ENCODE assay signal across 18 cellular contexts in genomic region chr17:69913241-69914015, GRCh38.
DNase-seq lines count a peak whose midpoint lies in the region; ATAC-seq and TF ChIP-seq lines count a peak whose summit lies in the region.
"Had no signal": no experiment of that assay in that cellular context is flagged by ENCODE, and none has a peak within 500 bp of the region (broad histone marks: within the 10 kb centered on the region; RNA-seq: fewer than 3 reads in every experiment).

No MANE protein-coding gene starts in this region.

- no peak for TF ChIP-seq POLR2A in adrenal gland (IDR thresholded peaks at IDR 0.05)

- no peak overlapping the region for H3K27ac Mint-ChIP-seq in stimulated activated effector memory CD8-positive, alpha-beta T cell treated with anti-CD3 and anti-CD28 coated beads, Interleukin-12 subunit alpha, Interleukin-12 subunit beta, amount 100 ng/mL, for 72 hours
- H3K27ac Mint-ChIP-seq: activated naive CD4-positive, alpha-beta T cell treated with anti-CD3 and anti-CD28 coated beads, Interleukin-2, amount 50 U/mL, for 72 hours; B cell; stimulated activated naive CD8-positive, alpha-beta T cell treated with anti-CD3 and anti-CD28 coated beads, Interleukin-15, Interleukin-2, amounts not matched to agents 100 ng/mL and 50 ng/mL, for 24 hours had no signal

- H3K4me1 ChIP-seq in adrenal gland (replicated peaks in 1 of 2) = no peaks in the 10 kb centered on the region
- H3K4me1 ChIP-seq: spleen had no signal

- no peaks in the 10 kb centered on the region for H3K9me3 Mint-ChIP-seq in stimulated activated effector memory CD8-positive, alpha-beta T cell treated with anti-CD3 and anti-CD28 coated beads, Interleukin-12 subunit alpha, Interleukin-12 subunit beta, amount 100 ng/mL, for 72 hours
- H3K9me3 Mint-ChIP-seq: activated naive CD4-positive, alpha-beta T cell treated with anti-CD3 and anti-CD28 coated beads, Interleukin-2, amount 50 U/mL, for 72 hours; stimulated activated naive CD8-positive, alpha-beta T cell treated with anti-CD3 and anti-CD28 coated beads, Interleukin-15, Interleukin-2, amounts not matched to agents 100 ng/mL and 50 ng/mL, for 24 hours had no signal

- H3K36me3 ChIP-seq in adrenal gland (replicated peaks in 1 of 2) = no peaks in the 10 kb centered on the region
- H3K36me3 ChIP-seq: spleen had no signal

- intact Hi-C loops in adrenal gland (cut with DNase I) = no loop called here

- TF ChIP-seq CTCF in adrenal gland (IDR thresholded peaks at IDR 0.05) = peak in 5 of 6 experiments; percentile 14 to 36 (median 24)

- H3K4me3 ChIP-seq in adrenal gland (peak overlapping the region in 1 of 4 donors; percentile 21), skeletal muscle cell (ENCODE audit: low read depth, low read length) (no peak overlapping the region)
- H3K4me3 ChIP-seq: spleen had no signal

- no peaks in the 10 kb centered on the region for H3K27me3 ChIP-seq in adrenal gland
- H3K27me3 ChIP-seq: spleen had no signal

- H3K4me3 Mint-ChIP-seq in stimulated activated effector memory CD8-positive, alpha-beta T cell treated with anti-CD3 and anti-CD28 coated beads, Interleukin-12 subunit alpha, Interleukin-12 subunit beta, amount 100 ng/mL, for 72 hours = no peak overlapping the region
- H3K4me3 Mint-ChIP-seq: B cell; stimulated activated naive CD8-positive, alpha-beta T cell treated with anti-CD3 and anti-CD28 coated beads, Interleukin-15, Interleukin-2, amounts not matched to agents 100 ng/mL and 50 ng/mL, for 24 hours had no signal

- H3K4me1 Mint-ChIP-seq in stimulated activated effector memory CD8-positive, alpha-beta T cell treated with anti-CD3 and anti-CD28 coated beads, Interleukin-12 subunit alpha, Interleukin-12 subunit beta, amount 100 ng/mL, for 72 hours = no peaks in the 10 kb centered on the region
- H3K4me1 Mint-ChIP-seq: B cell had no signal

- H3K9me3 ChIP-seq in adrenal gland (replicated peaks in 1 of 3) = no peaks in the 10 kb centered on the region
- H3K9me3 ChIP-seq: spleen had no signal

- peak overlapping the region in 1 of 5 donors; percentile 23 for H3K27ac ChIP-seq in adrenal gland
- H3K27ac ChIP-seq: spleen had no signal

- ATAC-seq in GM19035 (IDR thresholded peaks at IDR 0.05; ENCODE audit: unreplicated experiment) = no peak
- no peak for ATAC-seq in stimulated activated effector memory CD8-positive, alpha-beta T cell treated with anti-CD3 and anti-CD28 coated beads, Interleukin-12 subunit alpha, Interleukin-12 subunit beta, amount 100 ng/mL, for 72 hours
- ATAC-seq: activated naive CD4-positive, alpha-beta T cell treated with anti-CD3 and anti-CD28 coated beads, Interleukin-2, amount 50 U/mL, for 72 hours had no signal

- DNase-seq in GM03348 (ENCODE audit: low spot score) (peak; percentile 33), adrenal gland (peak in 2 of 7 donors; percentile 19 to 23), glomerular visceral epithelial cell (ENCODE audit: extremely low spot score) (peak; percentile 12), skeletal muscle cell (ENCODE audit: low read depth) (peak; percentile 12), NCI-H1417 (lab: John Stamatoyannopoulos, UW) (no peak), amniotic stem cell (lab: John Stamatoyannopoulos, UW) (no peak)
- no peak for DNase-seq in stimulated activated effector memory CD8-positive, alpha-beta T cell treated with anti-CD3 and anti-CD28 coated beads, Interleukin-12 subunit alpha, Interleukin-12 subunit beta, amount 100 ng/mL, for 72 hours (ENCODE audit: low spot score in 2 of 2)
- DNase-seq: activated CD4-positive, alpha-beta T cell treated with anti-CD3 and anti-CD28 coated beads, Interleukin-2, amount 50 U/mL, for 1 hour; activated T-cell treated with anti-CD3 and anti-CD28 coated beads for 4 hours; islet precursor cell; NCI-H1694 treated with DMSO at 0.1 percent for 48 hours; NCI-H510A; occipital lobe; spleen had no signal

- H3K36me3 Mint-ChIP-seq in stimulated activated effector memory CD8-positive, alpha-beta T cell treated with anti-CD3 and anti-CD28 coated beads, Interleukin-12 subunit alpha, Interleukin-12 subunit beta, amount 100 ng/mL, for 72 hours = no peaks in the 10 kb centered on the region
- H3K36me3 Mint-ChIP-seq: activated naive CD4-positive, alpha-beta T cell treated with anti-CD3 and anti-CD28 coated beads, Interleukin-2, amount 50 U/mL, for 72 hours had no signal

- WGBS in adrenal gland, 4 donors = 53 to 74% (median 63%) methylated on average over 4 of the region's 4 CpGs

Comparison
In these comparisons a context has a peak if more than half of its experiments do, and no peak if none do; other contexts are left out.
1. DNase-seq: peak in GM03348 (single experiment), glomerular visceral epithelial cell (single experiment) and skeletal muscle cell (single experiment); none in NCI-H1417 (0 of 3), amniotic stem cell (single experiment) and stimulated activated effector memory CD8-positive, alpha-beta T cell treated with anti-CD3 and anti-CD28 coated beads, Interleukin-12 subunit alpha, Interleukin-12 subunit beta, amount 100 ng/mL, for 72 hours (0 of 2).